ENCODE assay signal across 1 cellular context in the genomic region with DNA sequence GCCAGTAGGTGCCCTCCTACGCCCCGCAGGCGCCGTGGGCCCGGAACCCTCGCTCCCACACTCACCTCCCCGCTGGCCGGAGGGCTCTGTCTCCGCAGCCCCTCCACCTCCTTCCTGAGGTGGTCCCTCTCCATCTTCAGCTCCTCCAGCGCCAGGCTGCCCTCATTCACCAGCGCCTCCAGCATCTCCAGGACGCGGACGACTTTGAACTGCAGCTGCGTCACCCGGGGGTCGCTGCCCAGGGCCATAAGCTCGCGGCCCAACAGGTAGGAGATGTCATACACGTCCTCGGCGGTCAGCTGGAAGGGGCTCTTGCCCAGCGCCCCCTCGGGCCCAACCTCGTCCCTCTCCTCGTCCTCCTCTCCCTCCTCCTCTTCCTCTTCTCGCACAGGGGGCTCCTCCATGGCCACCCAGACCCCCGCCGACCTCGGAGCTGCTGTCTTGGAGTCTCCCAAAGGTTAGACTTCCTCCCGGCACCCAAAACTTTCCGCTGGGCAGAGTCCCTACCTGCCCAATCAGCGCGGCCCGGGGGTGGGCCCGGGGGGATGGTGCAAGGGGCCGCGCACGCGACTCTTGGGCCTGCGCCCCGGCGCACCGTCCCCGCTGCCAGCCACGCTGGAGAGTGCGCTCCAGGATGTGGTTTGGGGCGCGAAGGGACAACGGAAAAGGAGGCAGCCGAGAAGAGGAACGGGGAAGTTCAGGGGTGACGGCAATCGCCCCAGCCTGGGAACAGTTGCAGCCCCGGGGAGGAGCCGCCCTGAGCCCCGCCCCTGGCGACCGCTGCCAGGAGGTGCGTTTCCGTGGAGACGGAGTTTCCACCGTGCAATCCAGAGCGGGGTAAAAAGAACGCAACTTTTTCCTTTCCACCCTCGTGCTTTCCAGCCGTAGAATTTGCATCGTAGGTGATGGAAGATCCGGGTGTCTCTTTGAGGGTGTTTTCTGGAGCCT.
TF ChIP-seq lines count a peak whose summit lies in the region.

A gene with protein sequence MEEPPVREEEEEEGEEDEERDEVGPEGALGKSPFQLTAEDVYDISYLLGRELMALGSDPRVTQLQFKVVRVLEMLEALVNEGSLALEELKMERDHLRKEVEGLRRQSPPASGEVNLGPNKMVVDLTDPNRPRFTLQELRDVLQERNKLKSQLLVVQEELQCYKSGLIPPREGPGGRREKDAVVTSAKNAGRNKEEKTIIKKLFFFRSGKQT (minus strand): TSS at position 668 of the 948 bp plus-strand sequence. CDS start 264 bp downstream, at position 404.

TF ChIP-seq in K562, 482 proteins besides CTCF, POLR2A, EP300 and RAD21 (continued from another document):
- TF ChIP-seq, protein P1, sequence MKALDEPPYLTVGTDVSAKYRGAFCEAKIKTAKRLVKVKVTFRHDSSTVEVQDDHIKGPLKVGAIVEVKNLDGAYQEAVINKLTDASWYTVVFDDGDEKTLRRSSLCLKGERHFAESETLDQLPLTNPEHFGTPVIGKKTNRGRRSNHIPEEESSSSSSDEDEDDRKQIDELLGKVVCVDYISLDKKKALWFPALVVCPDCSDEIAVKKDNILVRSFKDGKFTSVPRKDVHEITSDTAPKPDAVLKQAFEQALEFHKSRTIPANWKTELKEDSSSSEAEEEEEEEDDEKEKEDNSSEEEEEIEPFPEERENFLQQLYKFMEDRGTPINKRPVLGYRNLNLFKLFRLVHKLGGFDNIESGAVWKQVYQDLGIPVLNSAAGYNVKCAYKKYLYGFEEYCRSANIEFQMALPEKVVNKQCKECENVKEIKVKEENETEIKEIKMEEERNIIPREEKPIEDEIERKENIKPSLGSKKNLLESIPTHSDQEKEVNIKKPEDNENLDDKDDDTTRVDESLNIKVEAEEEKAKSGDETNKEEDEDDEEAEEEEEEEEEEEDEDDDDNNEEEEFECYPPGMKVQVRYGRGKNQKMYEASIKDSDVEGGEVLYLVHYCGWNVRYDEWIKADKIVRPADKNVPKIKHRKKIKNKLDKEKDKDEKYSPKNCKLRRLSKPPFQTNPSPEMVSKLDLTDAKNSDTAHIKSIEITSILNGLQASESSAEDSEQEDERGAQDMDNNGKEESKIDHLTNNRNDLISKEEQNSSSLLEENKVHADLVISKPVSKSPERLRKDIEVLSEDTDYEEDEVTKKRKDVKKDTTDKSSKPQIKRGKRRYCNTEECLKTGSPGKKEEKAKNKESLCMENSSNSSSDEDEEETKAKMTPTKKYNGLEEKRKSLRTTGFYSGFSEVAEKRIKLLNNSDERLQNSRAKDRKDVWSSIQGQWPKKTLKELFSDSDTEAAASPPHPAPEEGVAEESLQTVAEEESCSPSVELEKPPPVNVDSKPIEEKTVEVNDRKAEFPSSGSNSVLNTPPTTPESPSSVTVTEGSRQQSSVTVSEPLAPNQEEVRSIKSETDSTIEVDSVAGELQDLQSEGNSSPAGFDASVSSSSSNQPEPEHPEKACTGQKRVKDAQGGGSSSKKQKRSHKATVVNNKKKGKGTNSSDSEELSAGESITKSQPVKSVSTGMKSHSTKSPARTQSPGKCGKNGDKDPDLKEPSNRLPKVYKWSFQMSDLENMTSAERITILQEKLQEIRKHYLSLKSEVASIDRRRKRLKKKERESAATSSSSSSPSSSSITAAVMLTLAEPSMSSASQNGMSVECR (CRISPR knock-in tag; IDR thresholded peaks at IDR 0.05), result no peak
- TF ChIP-seq CHD1 (IDR thresholded peaks at IDR 0.05; ENCODE audit: low read length), result peak; percentile 66
- peak; percentile 69 for TF ChIP-seq ETV5 (CRISPR knock-in tag; IDR thresholded peaks at IDR 0.05; ENCODE audit: low read depth)
- TF ChIP-seq, protein P2, sequence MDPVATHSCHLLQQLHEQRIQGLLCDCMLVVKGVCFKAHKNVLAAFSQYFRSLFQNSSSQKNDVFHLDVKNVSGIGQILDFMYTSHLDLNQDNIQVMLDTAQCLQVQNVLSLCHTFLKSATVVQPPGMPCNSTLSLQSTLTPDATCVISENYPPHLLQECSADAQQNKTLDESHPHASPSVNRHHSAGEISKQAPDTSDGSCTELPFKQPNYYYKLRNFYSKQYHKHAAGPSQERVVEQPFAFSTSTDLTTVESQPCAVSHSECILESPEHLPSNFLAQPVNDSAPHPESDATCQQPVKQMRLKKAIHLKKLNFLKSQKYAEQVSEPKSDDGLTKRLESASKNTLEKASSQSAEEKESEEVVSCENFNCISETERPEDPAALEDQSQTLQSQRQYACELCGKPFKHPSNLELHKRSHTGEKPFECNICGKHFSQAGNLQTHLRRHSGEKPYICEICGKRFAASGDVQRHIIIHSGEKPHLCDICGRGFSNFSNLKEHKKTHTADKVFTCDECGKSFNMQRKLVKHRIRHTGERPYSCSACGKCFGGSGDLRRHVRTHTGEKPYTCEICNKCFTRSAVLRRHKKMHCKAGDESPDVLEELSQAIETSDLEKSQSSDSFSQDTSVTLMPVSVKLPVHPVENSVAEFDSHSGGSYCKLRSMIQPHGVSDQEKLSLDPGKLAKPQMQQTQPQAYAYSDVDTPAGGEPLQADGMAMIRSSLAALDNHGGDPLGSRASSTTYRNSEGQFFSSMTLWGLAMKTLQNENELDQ (CRISPR knock-in tag; IDR thresholded peaks at IDR 0.05; ENCODE audit: borderline replicate concordance), result 0 out of 2 replicates have a peak, but pooled peaks have one; percentile 32
- peak; percentile 55 for TF ChIP-seq PHF20 (IDR thresholded peaks at IDR 0.05; ENCODE audit: partially characterized antibody)
- TF ChIP-seq CEBPZ (IDR thresholded peaks at IDR 0.05; ENCODE audit: borderline replicate concordance, low read depth, low read length), result no peak
- TF ChIP-seq ETV6 (IDR thresholded peaks at IDR 0.05; ENCODE audit: borderline replicate concordance in 1 of 2, low read depth in 2 of 2, low read length in 1 of 2), result no peak
- peak; percentile 83; the same call in 1 of the 2 replicates for TF ChIP-seq ETV6 (CRISPR knock-in tag; IDR thresholded peaks at IDR 0.05; ENCODE audit: borderline replicate concordance)
- TF ChIP-seq RBBP5 (IDR thresholded peaks at IDR 0.05; ENCODE audit: borderline replicate concordance, insufficient read depth, low read length, poor library complexity, severe bottlenecking), result peak; percentile 72
- TF ChIP-seq CC2D1A (IDR thresholded peaks at IDR 0.05), result no peak
- TF ChIP-seq ZBTB17 (CRISPR knock-in tag; IDR thresholded peaks at IDR 0.05), result peak; percentile 61; the same call in 1 of the 2 replicates
- peak; percentile 78; the same call in 1 of the 2 replicates for TF ChIP-seq ERF (CRISPR knock-in tag; IDR thresholded peaks at IDR 0.05)
- no peak for TF ChIP-seq ZNF24 (IDR thresholded peaks at IDR 0.05)
- 0 out of 2 replicates have a peak, but pooled peaks have one; percentile 25 for TF ChIP-seq RREB1 (CRISPR knock-in tag; IDR thresholded peaks at IDR 0.05)
- TF ChIP-seq, protein P3, sequence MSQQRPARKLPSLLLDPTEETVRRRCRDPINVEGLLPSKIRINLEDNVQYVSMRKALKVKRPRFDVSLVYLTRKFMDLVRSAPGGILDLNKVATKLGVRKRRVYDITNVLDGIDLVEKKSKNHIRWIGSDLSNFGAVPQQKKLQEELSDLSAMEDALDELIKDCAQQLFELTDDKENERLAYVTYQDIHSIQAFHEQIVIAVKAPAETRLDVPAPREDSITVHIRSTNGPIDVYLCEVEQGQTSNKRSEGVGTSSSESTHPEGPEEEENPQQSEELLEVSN (IDR thresholded peaks at IDR 0.05; ENCODE audit: borderline replicate concordance in 1 of 2, extremely low read depth in 1 of 2, insufficient read depth in 1 of 2, insufficient read length in 1 of 2, low read depth in 1 of 2, low read length in 1 of 2, poor library complexity in 1 of 2, severe bottlenecking in 1 of 2), result peak; percentile 47 to 73
- peak; percentile 78 for TF ChIP-seq MYC (IDR thresholded peaks at IDR 0.05; ENCODE audit: low read depth, low read length)
- no peak for TF ChIP-seq MYC (CRISPR knock-in tag; IDR thresholded peaks at IDR 0.05; ENCODE audit: borderline replicate concordance, low read depth)
- peak; percentile 7 for TF ChIP-seq NFYB (IDR thresholded peaks at IDR 0.05; ENCODE audit: extremely low read depth, insufficient read length)
- peak; percentile 72; the same call in 1 of the 2 replicates for TF ChIP-seq HIVEP1 (CRISPR knock-in tag; IDR thresholded peaks at IDR 0.05)
- TF ChIP-seq ZFX (CRISPR knock-in tag; IDR thresholded peaks at IDR 0.05), result peak; percentile 88
- peak in 1 of 2 experiments; percentile 76; a peak in 1 of 4 replicates for TF ChIP-seq SRF (CRISPR knock-in tag; IDR thresholded peaks at IDR 0.05)
- TF ChIP-seq MAX (CRISPR knock-in tag; IDR thresholded peaks at IDR 0.05), result peak; percentile 70
- TF ChIP-seq, protein P4, sequence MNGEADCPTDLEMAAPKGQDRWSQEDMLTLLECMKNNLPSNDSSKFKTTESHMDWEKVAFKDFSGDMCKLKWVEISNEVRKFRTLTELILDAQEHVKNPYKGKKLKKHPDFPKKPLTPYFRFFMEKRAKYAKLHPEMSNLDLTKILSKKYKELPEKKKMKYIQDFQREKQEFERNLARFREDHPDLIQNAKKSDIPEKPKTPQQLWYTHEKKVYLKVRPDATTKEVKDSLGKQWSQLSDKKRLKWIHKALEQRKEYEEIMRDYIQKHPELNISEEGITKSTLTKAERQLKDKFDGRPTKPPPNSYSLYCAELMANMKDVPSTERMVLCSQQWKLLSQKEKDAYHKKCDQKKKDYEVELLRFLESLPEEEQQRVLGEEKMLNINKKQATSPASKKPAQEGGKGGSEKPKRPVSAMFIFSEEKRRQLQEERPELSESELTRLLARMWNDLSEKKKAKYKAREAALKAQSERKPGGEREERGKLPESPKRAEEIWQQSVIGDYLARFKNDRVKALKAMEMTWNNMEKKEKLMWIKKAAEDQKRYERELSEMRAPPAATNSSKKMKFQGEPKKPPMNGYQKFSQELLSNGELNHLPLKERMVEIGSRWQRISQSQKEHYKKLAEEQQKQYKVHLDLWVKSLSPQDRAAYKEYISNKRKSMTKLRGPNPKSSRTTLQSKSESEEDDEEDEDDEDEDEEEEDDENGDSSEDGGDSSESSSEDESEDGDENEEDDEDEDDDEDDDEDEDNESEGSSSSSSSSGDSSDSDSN (IDR thresholded peaks at IDR 0.05; ENCODE audit: borderline replicate concordance in 1 of 2, low read depth in 2 of 2, low read length in 2 of 2), result peak in 1 of 2 experiments; percentile 53; a peak in 1 of 4 replicates
- TF ChIP-seq POLR2AphosphoS5 (IDR thresholded peaks at IDR 0.05; ENCODE audit: control insufficient read depth, insufficient read depth, low read depth, low read length), result peak; percentile 41; the same call in 1 of the 2 replicates
- peak; percentile 54 for TF ChIP-seq SP1 (CRISPR knock-in tag; IDR thresholded peaks at IDR 0.05)
- TF ChIP-seq, protein P5, sequence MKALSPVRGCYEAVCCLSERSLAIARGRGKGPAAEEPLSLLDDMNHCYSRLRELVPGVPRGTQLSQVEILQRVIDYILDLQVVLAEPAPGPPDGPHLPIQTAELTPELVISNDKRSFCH (CRISPR knock-in tag; IDR thresholded peaks at IDR 0.05), result no peak
- TF ChIP-seq, protein P5 (tag; IDR thresholded peaks at IDR 0.05), result 0 out of 2 replicates have a peak, but pooled peaks have one; percentile 10
